In genomic region chr1:154417338-154417608, GRCh38 we compare ENCODE assay signal across 22 cellular contexts. TPM values are rescaled to one million over a fixed set of nuclear protein-coding genes. Genes with fewer than 3 reads are reported as not detected.
DNase-seq lines count a peak whose midpoint lies in the region; ATAC-seq and TF ChIP-seq lines count a peak whose summit lies in the region.
"Had no signal": no experiment of that assay in that cellular context is flagged by ENCODE, and none has a peak within 500 bp of the region (broad histone marks: within the 10 kb centered on the region; RNA-seq: fewer than 3 reads in every experiment).

No MANE protein-coding gene starts in this region.

- H3K4me3 Mint-ChIP-seq in CD8-positive, alpha-beta T cell: no peak overlapping the region
- no peak overlapping the region for H3K4me3 Mint-ChIP-seq in activated CD8-positive, alpha-beta T cell treated with anti-CD3 and anti-CD28 coated beads, Interleukin-2, amount 10 ng/mL, durations not matched to agents 7 days and 5 days
- H3K4me3 Mint-ChIP-seq: B cell, neural crest cell had no signal

- no peak for ATAC-seq in CD8-positive, alpha-beta T cell
- ATAC-seq in psoas muscle: no peak
- ATAC-seq in HG03442 (IDR thresholded peaks at IDR 0.05; ENCODE audit: unreplicated experiment): no peak
- ATAC-seq in activated CD8-positive, alpha-beta T cell treated with anti-CD3 and anti-CD28 coated beads, Interleukin-2, amount 10 ng/mL, durations not matched to agents 7 days and 5 days: no peak
- ATAC-seq: right cardiac atrium had no signal

- H3K27ac ChIP-seq in C4-2B: peak overlapping the region; percentile 99
- H3K27ac ChIP-seq in CD8-positive, alpha-beta T cell (ENCODE audit: low read depth, low read length): no peak overlapping the region
- H3K27ac ChIP-seq in esophagus muscularis mucosa (replicated peaks in 1 of 4): peak overlapping the region; percentile 91 to 98 (median 98)
- H3K27ac ChIP-seq in psoas muscle: peak overlapping the region; percentile 98
- peak overlapping the region in 2 of 4 donors; percentile 98 for H3K27ac ChIP-seq in tibial nerve
- H3K27ac ChIP-seq: HL-60 had no signal

- POLR2A ChIA-PET in CD8-positive, alpha-beta T cell (lab: Charles Lee): interaction anchor here (1.1 kb wide), 1 partner anchor 14 kb away, joined by 4 read pairs; no protein-coding TSS in a partner anchor
- POLR2A ChIA-PET in activated CD8-positive, alpha-beta T cell treated with anti-CD3 and anti-CD28 coated beads, Interleukin-2, amount 10 ng/mL, durations not matched to agents 7 days and 5 days (lab: Charles Lee): no interaction called here

- no peaks in the 10 kb centered on the region for H3K36me3 ChIP-seq in CD8-positive, alpha-beta T cell (ENCODE audit: insufficient read depth, low read length)
- H3K36me3 ChIP-seq in esophagus muscularis mucosa (no peaks in the 10 kb centered on the region), psoas muscle (ENCODE audit: insufficient read depth in 1 of 2, low read depth in 1 of 2) (peaks cover 0 to 6% of the 10 kb centered on the region in 2 donors), tibial nerve (no peaks in the 10 kb centered on the region)
- H3K36me3 ChIP-seq: vagina had no signal

- H3K27me3 Mint-ChIP-seq in CD8-positive, alpha-beta T cell (ENCODE audit: low read depth): no peaks in the 10 kb centered on the region
- H3K27me3 Mint-ChIP-seq in activated CD8-positive, alpha-beta T cell treated with anti-CD3 and anti-CD28 coated beads, Interleukin-2, amount 10 ng/mL, durations not matched to agents 7 days and 5 days (ENCODE audit: low read depth): no peaks in the 10 kb centered on the region
- H3K27me3 Mint-ChIP-seq: B cell had no signal

- CTCF ChIA-PET in CD8-positive, alpha-beta T cell (lab: Charles Lee): interaction anchor here (0.9 kb wide), 1 partner anchor 11 kb away, joined by 5 read pairs; no protein-coding TSS in a partner anchor
- CTCF ChIA-PET in activated CD8-positive, alpha-beta T cell treated with anti-CD3 and anti-CD28 coated beads, Interleukin-2, amount 10 ng/mL, durations not matched to agents 7 days and 5 days (lab: Charles Lee): interaction anchor here (1.4 kb wide), 1 partner anchor 82 kb away, joined by 3 read pairs; no protein-coding TSS in a partner anchor

- H3K4me3 ChIP-seq in CD8-positive, alpha-beta T cell (ENCODE audit: low read depth, low read length): no peak overlapping the region
- H3K4me3 ChIP-seq in esophagus muscularis mucosa: no peak overlapping the region
- no peak overlapping the region for H3K4me3 ChIP-seq in psoas muscle
- no peak overlapping the region for H3K4me3 ChIP-seq in tibial nerve
- H3K4me3 ChIP-seq: GM12878, vagina had no signal

- H3K9me3 Mint-ChIP-seq in CD8-positive, alpha-beta T cell: no peaks in the 10 kb centered on the region
- no peaks in the 10 kb centered on the region for H3K9me3 Mint-ChIP-seq in activated CD8-positive, alpha-beta T cell treated with anti-CD3 and anti-CD28 coated beads, Interleukin-2, amount 10 ng/mL, durations not matched to agents 7 days and 5 days (ENCODE audit: insufficient read depth)
- H3K9me3 Mint-ChIP-seq: neural crest cell had no signal

- no peak for DNase-seq in CD8-positive, alpha-beta T cell
- DNase-seq in esophagus muscularis mucosa (ENCODE audit: extremely low spot score) (no peak), psoas muscle (no peak), tibial nerve (ENCODE audit: low spot score in 2 of 2) (no peak)
- no peak for DNase-seq in activated CD8-positive, alpha-beta T cell treated with anti-CD3 and anti-CD28 coated beads, Interleukin-2, amount 10 ng/mL, durations not matched to agents 7 days and 5 days
- DNase-seq: activated CD4-positive, CD25-positive, alpha-beta regulatory T cell; activated gamma-delta T cell treated with Interleukin-2 at 50 U/mL for 16 hours; DMS 273 treated with DMSO at 0.1 percent for 48 hours; hypothalamus; KG1; NCI-H1048; NCI-H2081 treated with DMSO at 0.1 percent for 48 hours; NCI-H510A treated with DMSO at 0.1 percent for 48 hours; right cardiac atrium; T-helper 2 cell had no signal

- H3K27me3 ChIP-seq in CD8-positive, alpha-beta T cell (ENCODE audit: insufficient read depth, low read length): no peaks in the 10 kb centered on the region
- H3K27me3 ChIP-seq in esophagus muscularis mucosa (no peaks in the 10 kb centered on the region), psoas muscle (ENCODE audit: insufficient read depth in 3 of 3, low read length in 2 of 3) (no peaks in the 10 kb centered on the region), tibial nerve (no peaks in the 10 kb centered on the region)
- H3K27me3 ChIP-seq: vagina had no signal

- no peaks in the 10 kb centered on the region for H3K9me3 ChIP-seq in CD8-positive, alpha-beta T cell (ENCODE audit: low read length)
- no peaks in the 10 kb centered on the region for H3K9me3 ChIP-seq in esophagus muscularis mucosa
- no peaks in the 10 kb centered on the region for H3K9me3 ChIP-seq in psoas muscle
- H3K9me3 ChIP-seq in tibial nerve: no peaks in the 10 kb centered on the region
- H3K9me3 ChIP-seq: vagina had no signal

- peak overlapping the region; percentile 45 for H3K27ac Mint-ChIP-seq in CD8-positive, alpha-beta T cell
- no peak overlapping the region for H3K27ac Mint-ChIP-seq in activated CD8-positive, alpha-beta T cell treated with anti-CD3 and anti-CD28 coated beads, Interleukin-2, amount 10 ng/mL, durations not matched to agents 7 days and 5 days
- H3K27ac Mint-ChIP-seq: B cell had no signal

- TF ChIP-seq EP300 in esophagus muscularis mucosa (IDR thresholded peaks at IDR 0.05) (no peak), tibial nerve (IDR thresholded peaks at IDR 0.05) (no peak)

- peaks cover 63% of the 10 kb centered on the region for H3K4me1 Mint-ChIP-seq in CD8-positive, alpha-beta T cell (ENCODE audit: low read depth)
- peaks cover 23% of the 10 kb centered on the region for H3K4me1 Mint-ChIP-seq in activated CD8-positive, alpha-beta T cell treated with anti-CD3 and anti-CD28 coated beads, Interleukin-2, amount 10 ng/mL, durations not matched to agents 7 days and 5 days (ENCODE audit: low read depth)

- H3K36me3 Mint-ChIP-seq in CD8-positive, alpha-beta T cell: peaks cover 16% of the 10 kb centered on the region
- H3K36me3 Mint-ChIP-seq in activated CD8-positive, alpha-beta T cell treated with anti-CD3 and anti-CD28 coated beads, Interleukin-2, amount 10 ng/mL, durations not matched to agents 7 days and 5 days (ENCODE audit: low read depth): no peaks in the 10 kb centered on the region

- intact Hi-C loops in CD8-positive, alpha-beta T cell (cut with DNase I, micrococcal nuclease): no loop called here
- intact Hi-C loops in esophagus muscularis mucosa (cut with DNase I) (no loop called here), psoas muscle (cut with DNase I) (no loop called here)

- H3K4me1 ChIP-seq in CD8-positive, alpha-beta T cell (ENCODE audit: insufficient read depth, low read length): peaks cover 49% of the 10 kb centered on the region
- H3K4me1 ChIP-seq in esophagus muscularis mucosa (peaks cover 83 to 100% (median 99%) of the 10 kb centered on the region in 4 donors), psoas muscle (peaks cover 90% of the 10 kb centered on the region), tibial nerve (peaks cover 11 to 81% (median 55%) of the 10 kb centered on the region in 4 donors)

- WGBS in esophagus muscularis mucosa: 75% methylated on average over 3 of the region's 3 CpGs
- WGBS in psoas muscle, 3 donors: 87 to 93% (median 91%) methylated on average over 3 of the region's 3 CpGs
- WGBS in tibial nerve, 2 donors: 95 to 100% methylated on average over 3 of the region's 3 CpGs

- TF ChIP-seq CTCF in C4-2B (conservative IDR thresholded peaks at IDR 0.05): no peak
- no peak for TF ChIP-seq CTCF in CD8-positive, alpha-beta T cell (IDR thresholded peaks at IDR 0.05)
- no peak for TF ChIP-seq CTCF in esophagus muscularis mucosa (IDR thresholded peaks at IDR 0.05)
- TF ChIP-seq CTCF in psoas muscle (IDR thresholded peaks at IDR 0.05): no peak
- TF ChIP-seq CTCF in tibial nerve (IDR thresholded peaks at IDR 0.05): no peak

- TF ChIP-seq POLR2A in esophagus muscularis mucosa (IDR thresholded peaks at IDR 0.05; ENCODE audit: low read depth) (no peak), tibial nerve (IDR thresholded peaks at IDR 0.05) (no peak)

RNA-seq across cellular contexts. Expression of gene IL6R, which starts 12.1 kb away (rescaled TPM):
- total RNA-seq in CD8-positive, alpha-beta T cell: 10 to 100 TPM in 1 of 2 experiments, 1 to 10 TPM in 1; 10.0 to 12.0 TPM
- total RNA-seq in esophagus muscularis mucosa: 10 to 100 TPM; 44.4 to 61.1 (median 54.9) TPM
- total RNA-seq in psoas muscle: 100 to 1,000 TPM in 1 of 4 donors, 10 to 100 TPM in 3; 32.6 to 182 (median 80.9) TPM
- 10 to 100 TPM; 41.7 to 97.7 (median 80.8) TPM for polyA plus RNA-seq in psoas muscle
- total RNA-seq in tibial nerve: 10 to 100 TPM; 31.6 to 53.7 (median 33.5) TPM
- under 1 TPM; 0.16 to 0.53 TPM for total RNA-seq in activated CD8-positive, alpha-beta T cell treated with anti-CD3 and anti-CD28 coated beads, Interleukin-2, amount 10 ng/mL, durations not matched to agents 7 days and 5 days

Comparison
In these comparisons a context has a peak if more than half of its experiments do, and no peak if none do; other contexts are left out.
1. RNA of gene IL6R, which starts 12.1 kb away (total RNA-seq): 32.6 to 182 TPM in psoas muscle, 44.4 to 61.1 TPM in esophagus muscularis mucosa, 31.6 to 53.7 TPM in tibial nerve and 10.0 to 12.0 TPM in CD8-positive, alpha-beta T cell; 0.16 to 0.53 TPM in activated CD8-positive, alpha-beta T cell treated with anti-CD3 and anti-CD28 coated beads, Interleukin-2, amount 10 ng/mL, durations not matched to agents 7 days and 5 days; every median in the first group is over 4 times any median in the second.